9 cellular contexts compared by ENCODE assay signal in genomic region chr11:116500002-116500832, GRCh38.
"Had no signal": no experiment of that assay in that cellular context is flagged by ENCODE, and none has a peak within 500 bp of the region (broad histone marks: within the 10 kb centered on the region; RNA-seq: fewer than 3 reads in every experiment).

No MANE protein-coding gene starts in this region.

- H3K27ac Mint-ChIP-seq: activated naive CD8-positive, alpha-beta T cell treated with anti-CD3 and anti-CD28 coated beads, Interleukin-2, amount 10 ng/mL, durations not matched to agents 7 days and 5 days had no signal

- H3K4me1 ChIP-seq: left lung, prostate gland had no signal

- H3K9me3 Mint-ChIP-seq: activated naive CD8-positive, alpha-beta T cell treated with anti-CD3 and anti-CD28 coated beads, Interleukin-2, amount 10 ng/mL, durations not matched to agents 7 days and 5 days had no signal

- H3K27ac ChIP-seq: heart left ventricle, left lung, prostate gland, sigmoid colon, suprapubic skin had no signal

- H3K4me1 Mint-ChIP-seq: activated naive CD8-positive, alpha-beta T cell treated with anti-CD3 and anti-CD28 coated beads, Interleukin-2, amount 10 ng/mL, durations not matched to agents 7 days and 5 days had no signal

- DNase-seq: activated CD4-positive, alpha-beta T cell treated with anti-CD3 and anti-CD28 coated beads for 1 hour; effector CD4-positive, alpha-beta T cell; stimulated activated naive CD4-positive, alpha-beta T cell treated with Interleukin-2 at 50 U/mL for 16 hours had no signal

- H3K4me3 ChIP-seq: heart left ventricle, left lung, prostate gland, sigmoid colon, suprapubic skin had no signal

- H3K36me3 Mint-ChIP-seq: activated naive CD8-positive, alpha-beta T cell treated with anti-CD3 and anti-CD28 coated beads, Interleukin-2, amount 10 ng/mL, durations not matched to agents 7 days and 5 days had no signal

- H3K9me3 ChIP-seq: heart left ventricle, left lung, prostate gland, sigmoid colon, suprapubic skin had no signal

- H3K4me3 Mint-ChIP-seq: activated naive CD8-positive, alpha-beta T cell treated with anti-CD3 and anti-CD28 coated beads, Interleukin-2, amount 10 ng/mL, durations not matched to agents 7 days and 5 days had no signal

- H3K36me3 ChIP-seq: heart left ventricle, left lung, prostate gland, sigmoid colon, suprapubic skin had no signal
